ENCODE assay signal across 11 cellular contexts in genomic region chr5:179588166-179588565, GRCh38.
"Had no signal": no experiment of that assay in that cellular context is flagged by ENCODE, and none has a peak within 500 bp of the region (broad histone marks: within the 10 kb centered on the region; RNA-seq: fewer than 3 reads in every experiment).

No MANE protein-coding gene starts in this region.

- H3K4me3 ChIP-seq: esophagus squamous epithelium, testis had no signal

- H3K9me3 Mint-ChIP-seq: activated CD4-positive, alpha-beta T cell treated with anti-CD3 and anti-CD28 coated beads, Interleukin-2, amount 10 ng/mL, durations not matched to agents 7 days and 5 days; dendritic cell treated with granulocyte-macrophage colony-stimulating factor and Interleukin-4, amounts not matched to agents 40 ng/mL and 50 ng/mL, for 4 days; natural killer cell had no signal

- H3K9me3 ChIP-seq: esophagus squamous epithelium, testis had no signal

- ATAC-seq: activated CD4-positive, CD25-positive, alpha-beta regulatory T cell treated with anti-CD3 and anti-CD28 coated beads, Interleukin-2, amount 50 U/mL, for 24 hours; left cardiac atrium; natural killer cell had no signal

- H3K27me3 ChIP-seq: esophagus squamous epithelium, testis had no signal

- H3K4me1 ChIP-seq: esophagus squamous epithelium, testis had no signal

- H3K4me3 Mint-ChIP-seq: activated CD4-positive, alpha-beta T cell treated with anti-CD3 and anti-CD28 coated beads, Interleukin-2, amount 10 ng/mL, durations not matched to agents 7 days and 5 days; activated naive CD8-positive, alpha-beta T cell; dendritic cell treated with granulocyte-macrophage colony-stimulating factor and Interleukin-4, amounts not matched to agents 40 ng/mL and 50 ng/mL, for 4 days; natural killer cell had no signal

- DNase-seq: activated CD4-positive, alpha-beta T cell treated with anti-CD3 and anti-CD28 coated beads, Interleukin-2, amount 10 ng/mL, durations not matched to agents 7 days and 5 days; amniotic stem cell; effector memory CD4-positive, alpha-beta T cell; esophagus squamous epithelium; left cardiac atrium; natural killer cell; nucleus accumbens; testis had no signal

- H3K4me1 Mint-ChIP-seq: activated CD4-positive, alpha-beta T cell treated with anti-CD3 and anti-CD28 coated beads, Interleukin-2, amount 10 ng/mL, durations not matched to agents 7 days and 5 days had no signal

- H3K27me3 Mint-ChIP-seq: activated CD4-positive, alpha-beta T cell treated with anti-CD3 and anti-CD28 coated beads, Interleukin-2, amount 10 ng/mL, durations not matched to agents 7 days and 5 days; activated naive CD8-positive, alpha-beta T cell; dendritic cell treated with granulocyte-macrophage colony-stimulating factor and Interleukin-4, amounts not matched to agents 40 ng/mL and 50 ng/mL, for 4 days had no signal

- H3K27ac ChIP-seq: esophagus squamous epithelium, testis had no signal

- H3K27ac Mint-ChIP-seq: activated CD4-positive, alpha-beta T cell treated with anti-CD3 and anti-CD28 coated beads, Interleukin-2, amount 10 ng/mL, durations not matched to agents 7 days and 5 days; activated naive CD8-positive, alpha-beta T cell; dendritic cell treated with granulocyte-macrophage colony-stimulating factor and Interleukin-4, amounts not matched to agents 40 ng/mL and 50 ng/mL, for 4 days; natural killer cell had no signal
